Comparison of ENCODE assay signal across 8 cellular contexts in genomic region chr13:38349386-38350113, GRCh38. TPM values are rescaled to one million over a fixed set of nuclear protein-coding genes. Genes with fewer than 3 reads are reported as not detected.
A peak's percentile ranks its signal among the peaks of the same experiment; 100 is the strongest.
DNase-seq lines count a peak whose midpoint lies in the region; ATAC-seq and TF ChIP-seq lines count a peak whose summit lies in the region.

Gene UFM1 (plus strand): TSS chr13:38349851. CDS start chr13:38349920, 69 bp downstream.

- no peak for TF ChIP-seq CTCF in suprapubic skin (IDR thresholded peaks at IDR 0.05)

- H3K36me3 ChIP-seq in suprapubic skin: peaks cover 3% of the 10 kb centered on the region

- peaks cover 18 to 29% of the 10 kb centered on the region in 2 donors for H3K36me3 Mint-ChIP-seq in activated naive CD4-positive, alpha-beta T cell treated with anti-CD3 and anti-CD28 coated beads, Interleukin-2, amount 50 U/mL, for 72 hours

- H3K9me3 ChIP-seq in suprapubic skin: no peaks in the 10 kb centered on the region

- peaks cover 33% of the 10 kb centered on the region for H3K4me1 ChIP-seq in suprapubic skin

- peak within 1 kb of the TSS; percentile 100 for H3K27ac Mint-ChIP-seq in activated naive CD4-positive, alpha-beta T cell treated with anti-CD3 and anti-CD28 coated beads, Interleukin-2, amount 50 U/mL, for 72 hours

- no peak for TF ChIP-seq EP300 in suprapubic skin (IDR thresholded peaks at IDR 0.05)

- no peaks in the 10 kb centered on the region for H3K27me3 ChIP-seq in suprapubic skin

- H3K27ac ChIP-seq in suprapubic skin: peak within 1 kb of the TSS; percentile 91

- no peaks in the 10 kb centered on the region for H3K9me3 Mint-ChIP-seq in activated naive CD4-positive, alpha-beta T cell treated with anti-CD3 and anti-CD28 coated beads, Interleukin-2, amount 50 U/mL, for 72 hours

- peak; percentile 38 to 83 for TF ChIP-seq POLR2A in suprapubic skin (IDR thresholded peaks at IDR 0.05)

- H3K4me3 ChIP-seq in GM08714 (ENCODE audit: low read length): peak within 1 kb of the TSS; percentile 80
- peak within 1 kb of the TSS; percentile 75 for H3K4me3 ChIP-seq in suprapubic skin

- ATAC-seq in HG02610 (IDR thresholded peaks at IDR 0.05; ENCODE audit: unreplicated experiment): peak; percentile 94
- peak; percentile 89 to 93 for ATAC-seq in activated naive CD4-positive, alpha-beta T cell treated with anti-CD3 and anti-CD28 coated beads, Interleukin-2, amount 50 U/mL, for 72 hours

- peak; percentile 98 for DNase-seq in NCI-H1092 treated with DMSO at 0.1 percent for 48 hours (lab: John Stamatoyannopoulos, UW)
- DNase-seq in SKM-1 (lab: John Stamatoyannopoulos, UW; ENCODE audit: unreplicated experiment): peak; percentile 96
- peak; percentile 79 to 84 for DNase-seq in activated naive CD4-positive, alpha-beta T cell treated with anti-CD3 and anti-CD28 coated beads, Interleukin-2, amount 50 U/mL, for 72 hours (ENCODE audit: low spot score in 2 of 2)
- peak; percentile 92 for DNase-seq in globus pallidus (ENCODE audit: low spot score)
- peak; percentile 34 to 90 (median 79) for DNase-seq in nucleus accumbens (lab: John Stamatoyannopoulos, UW)
- peak; percentile 94 to 95 for DNase-seq in suprapubic skin (ENCODE audit: low spot score in 2 of 2)

- 1% methylated on average over 41 of the region's 41 CpGs for WGBS in suprapubic skin

RNA-seq across cellular contexts. Expression of gene UFM1, which starts in this region (rescaled TPM):
- total RNA-seq in activated naive CD4-positive, alpha-beta T cell treated with anti-CD3 and anti-CD28 coated beads, Interleukin-2, amount 50 U/mL, for 72 hours: 10 to 100 TPM; 43.7 to 46.2 TPM
- 10 to 100 TPM; 35.2 to 56.7 (median 40.5) TPM for total RNA-seq in suprapubic skin

Comparison
In these comparisons a context has a peak if more than half of its experiments do, and no peak if none do; other contexts are left out.
1. Peak in every context shown above with its lines: DNase-seq, ATAC-seq, H3K4me3 ChIP-seq and H3K27ac ChIP-seq.